In the genomic region with DNA sequence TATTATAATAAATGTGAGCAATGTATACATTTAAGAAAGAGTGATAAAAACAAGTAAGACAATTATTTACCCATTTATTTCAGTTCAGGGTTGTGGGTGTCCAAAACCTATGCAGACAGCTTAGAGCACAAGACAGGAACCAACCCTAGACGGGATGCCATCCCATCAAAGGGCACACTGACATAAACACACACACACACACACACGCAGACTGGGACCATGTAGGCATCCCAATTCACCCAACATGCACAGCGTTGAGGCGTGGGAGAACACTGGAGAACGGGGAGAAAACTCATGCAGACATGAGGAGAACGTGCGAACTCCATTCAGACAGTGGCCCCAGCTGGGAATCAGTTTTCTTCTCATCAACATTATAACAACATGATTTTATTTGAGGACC, we compare ENCODE assay signal across 31 cellular contexts.
"Had no signal": no experiment of that assay in that cellular context is flagged by ENCODE, and none has a peak within 500 bp of the region (broad histone marks: within the 10 kb centered on the region; RNA-seq: fewer than 3 reads in every experiment).

No MANE protein-coding gene starts in this region.

- H3K9me3 ChIP-seq: left lung, lower lobe of right lung, mucosa of descending colon, neutrophil, ovary, right atrium auricular region, right lobe of liver, stomach, testis, thyroid gland, transverse colon, upper lobe of left lung, vagina had no signal

- H3K4me1 ChIP-seq: left lung, lower lobe of right lung, neural progenitor cell, right atrium auricular region, right lobe of liver, stomach, testis, thyroid gland, transverse colon, upper lobe of left lung had no signal

- H3K27ac Mint-ChIP-seq: naive thymus-derived CD4-positive, alpha-beta T cell; natural killer cell treated with Interleukin-12 subunit alpha and Interleukin-12 subunit beta and Interleukin-15 and Interleukin-18, amount 100 ng/mL, for 72 hours; neural progenitor cell; progenitor cell of endocrine pancreas; stimulated activated naive B cell treated with anti-CD40 and anti-IgM and Interleukin-4, amounts not matched to agents 10 μg/mL and 1 μg/mL and 100 μg/mL, for 72 hours had no signal

- H3K36me3 Mint-ChIP-seq: naive thymus-derived CD4-positive, alpha-beta T cell; natural killer cell treated with Interleukin-12 subunit alpha and Interleukin-12 subunit beta and Interleukin-15 and Interleukin-18, amount 100 ng/mL, for 72 hours; neural progenitor cell; stimulated activated naive B cell treated with anti-CD40 and anti-IgM and Interleukin-4, amounts not matched to agents 10 μg/mL and 1 μg/mL and 100 μg/mL, for 72 hours had no signal

- H3K4me3 Mint-ChIP-seq: naive thymus-derived CD4-positive, alpha-beta T cell; natural killer cell treated with Interleukin-12 subunit alpha and Interleukin-12 subunit beta and Interleukin-15 and Interleukin-18, amount 100 ng/mL, for 72 hours; neural progenitor cell; stimulated activated naive B cell treated with anti-CD40 and anti-IgM and Interleukin-4, amounts not matched to agents 10 μg/mL and 1 μg/mL and 100 μg/mL, for 72 hours had no signal

- DNase-seq: hippocampal formation; kidney glomerular epithelial cell; left colon; left lung; lower lobe of right lung; mammary epithelial cell; mesenchymal stem cell; midbrain; mucosa of descending colon; naive thymus-derived CD4-positive, alpha-beta T cell; occipital lobe; ovary; right lobe of liver; stimulated activated CD4-positive, alpha-beta T cell treated with anti-CD3 and anti-CD28 coated beads, Interleukin-12 subunit alpha, Interleukin-12 subunit beta, amount 100 ng/mL, for 4 hours; stimulated activated CD4-positive, alpha-beta T cell treated with anti-CD3 and anti-CD28 coated beads, Interleukin-15, amount 100 ng/mL, for 24 hours; stimulated activated CD4-positive, alpha-beta T cell treated with anti-CD3 and anti-CD28 coated beads, Interleukin-2, amount 100 ng/mL, for 24 hours; stimulated activated CD4-positive, alpha-beta T cell treated with anti-CD3 and anti-CD28 coated beads, Interleukin-4, amount 100 ng/mL, for 1 hour; stimulated activated naive B cell treated with anti-CD40 and anti-IgM and Interleukin-4, amounts not matched to agents 10 μg/mL and 1 μg/mL and 100 μg/mL, for 72 hours; stimulated activated naive CD8-positive, alpha-beta T cell treated with anti-CD3 and anti-CD28 coated beads, Interleukin-15, Interleukin-2, amounts not matched to agents 100 U/mL and 50 U/mL, for 24 hours; stomach; testis; thyroid gland; transverse colon; upper lobe of left lung had no signal

- H3K36me3 ChIP-seq: left lung, lower lobe of right lung, neural progenitor cell, neutrophil, ovary, right atrium auricular region, right lobe of liver, stomach, thyroid gland, transverse colon, upper lobe of left lung, vagina had no signal

- ATAC-seq: left colon; left lung; lower lobe of right lung; mucosa of descending colon; naive thymus-derived CD4-positive, alpha-beta T cell; natural killer cell treated with Interleukin-12 subunit alpha and Interleukin-12 subunit beta and Interleukin-15 and Interleukin-18, amount 100 ng/mL, for 72 hours; right lobe of liver; stimulated activated naive B cell treated with anti-CD40 and anti-IgM and Interleukin-4, amounts not matched to agents 10 μg/mL and 1 μg/mL and 100 μg/mL, for 72 hours; stimulated activated naive CD8-positive, alpha-beta T cell treated with anti-CD3 and anti-CD28 coated beads, Interleukin-15, Interleukin-2, amounts not matched to agents 100 U/mL and 50 U/mL, for 24 hours had no signal

- H3K9me3 Mint-ChIP-seq: natural killer cell treated with Interleukin-12 subunit alpha and Interleukin-12 subunit beta and Interleukin-15 and Interleukin-18, amount 100 ng/mL, for 72 hours; stimulated activated naive B cell treated with anti-CD40 and anti-IgM and Interleukin-4, amounts not matched to agents 10 μg/mL and 1 μg/mL and 100 μg/mL, for 72 hours had no signal

- H3K4me3 ChIP-seq: left lung, lower lobe of right lung, mucosa of descending colon, neural progenitor cell, ovary, right atrium auricular region, right lobe of liver, skin epidermis, stomach, testis, thyroid gland, transverse colon, upper lobe of left lung, vagina had no signal

- H3K4me1 Mint-ChIP-seq: naive thymus-derived CD4-positive, alpha-beta T cell; stimulated activated naive B cell treated with anti-CD40 and anti-IgM and Interleukin-4, amounts not matched to agents 10 μg/mL and 1 μg/mL and 100 μg/mL, for 72 hours had no signal

- H3K27ac ChIP-seq: left lung, lower lobe of right lung, neural progenitor cell, neutrophil, ovary, right atrium auricular region, right lobe of liver, skin epidermis, testis, thyroid gland, transverse colon, upper lobe of left lung, vagina had no signal

- H3K27me3 ChIP-seq: left lung, neural progenitor cell, neutrophil, ovary, right atrium auricular region, right lobe of liver, stomach, testis, thyroid gland, transverse colon, upper lobe of left lung, vagina had no signal

- H3K9ac ChIP-seq: neural progenitor cell had no signal

- H3K27me3 Mint-ChIP-seq: natural killer cell treated with Interleukin-12 subunit alpha and Interleukin-12 subunit beta and Interleukin-15 and Interleukin-18, amount 100 ng/mL, for 72 hours; progenitor cell of endocrine pancreas; stimulated activated naive B cell treated with anti-CD40 and anti-IgM and Interleukin-4, amounts not matched to agents 10 μg/mL and 1 μg/mL and 100 μg/mL, for 72 hours had no signal

- H3K4me2 ChIP-seq: neural progenitor cell had no signal
